In genomic region chr2:50635824-50636223, GRCh38 we compare ENCODE assay signal across 1 cellular context.
A peak's percentile ranks its signal among the peaks of the same experiment; 100 is the strongest.
TF ChIP-seq lines count a peak whose summit lies in the region.

No MANE protein-coding gene starts in this region.

TF ChIP-seq in IMR-90, 13 proteins besides CTCF, POLR2A, EP300 and RAD21:
- TF ChIP-seq ELK1 (IDR thresholded peaks at IDR 0.05; ENCODE audit: borderline replicate concordance, low read depth, low read length) (no peak), MAFK (IDR thresholded peaks at IDR 0.05; ENCODE audit: low read depth, low read length) (peak; percentile 86), MAZ (IDR thresholded peaks at IDR 0.05; ENCODE audit: borderline replicate concordance, low read depth, low read length) (no peak), RCOR1 (IDR thresholded peaks at IDR 0.05; ENCODE audit: insufficient replicate concordance, low read length) (no peak)
